In genomic region chr6:101534821-101535220, GRCh38 we compare ENCODE assay signal across 27 cellular contexts.
DNase-seq lines count a peak whose midpoint lies in the region; ATAC-seq and TF ChIP-seq lines count a peak whose summit lies in the region.
"Had no signal": no experiment of that assay in that cellular context is flagged by ENCODE, and none has a peak within 500 bp of the region (broad histone marks: within the 10 kb centered on the region; RNA-seq: fewer than 3 reads in every experiment).

No MANE protein-coding gene starts in this region.

- DNase-seq in BE2C = no peak
- no peak for DNase-seq in PC-9
- DNase-seq in chondrocyte (ENCODE audit: low spot score) = no peak
- peak; percentile 11 for DNase-seq in mesenchymal stem cell
- no peak for DNase-seq in CD8-positive, alpha-beta T cell
- no peak for DNase-seq in HEK293T (ENCODE audit: extremely low spot score)
- DNase-seq: activated CD4-positive, alpha-beta T cell treated with anti-CD3 and anti-CD28 coated beads, Interleukin-2, amount 10 ng/mL, durations not matched to agents 24 days and 14 days; activated effector memory CD4-positive, alpha-beta T cell treated with anti-CD3 and anti-CD28 coated beads, Interleukin-2, amount 50 U/mL, for 16 hours; activated T-cell treated with anti-CD3 and anti-CD28 coated beads, Interleukin-2, amount 50 U/mL, for 24 hours; AML-193; CD4-positive, alpha-beta memory T cell; central memory CD4-positive, alpha-beta T cell; esophagus squamous epithelium; NCI-H146; NCI-H226; posterior cingulate gyrus; stimulated activated CD4-positive, alpha-beta T cell treated with anti-CD3 and anti-CD28 coated beads, Interleukin-1b, Interleukin-23, amount 100 ng/mL, for 48 hours; stimulated activated naive CD4-positive, alpha-beta T cell treated with Interleukin-2 at 50 U/mL for 16 hours; T-cell had no signal

- H3K27me3 ChIP-seq in BE2C (no peaks in the 10 kb centered on the region), PC-9 (ENCODE audit: insufficient read depth, low read depth) (no peaks in the 10 kb centered on the region), mesenchymal stem cell (ENCODE audit: control insufficient read depth in 1 of 2, insufficient read depth in 1 of 2, low read length in 2 of 2) (no peaks in the 10 kb centered on the region)
- no peaks in the 10 kb centered on the region for H3K27me3 ChIP-seq in CD8-positive, alpha-beta T cell (ENCODE audit: insufficient read depth, low read length)
- H3K27me3 ChIP-seq: esophagus squamous epithelium, right atrium auricular region had no signal

- H3K14ac ChIP-seq in mesenchymal stem cell (ENCODE audit: low read length in 2 of 2) = no peak overlapping the region

- H3K4me1 Mint-ChIP-seq in chondrocyte (ENCODE audit: low read depth) = peaks cover 40% of the 10 kb centered on the region
- no peaks in the 10 kb centered on the region for H3K4me1 Mint-ChIP-seq in CD8-positive, alpha-beta T cell (ENCODE audit: low read depth)
- H3K4me1 Mint-ChIP-seq: activated CD4-positive, alpha-beta T cell treated with anti-CD3 and anti-CD28 coated beads, Interleukin-2, amount 10 ng/mL, durations not matched to agents 24 days and 14 days; CD4-positive, alpha-beta memory T cell; neural crest cell; T-cell had no signal

- H2AK5ac ChIP-seq in mesenchymal stem cell (ENCODE audit: low read length, severe bottlenecking) = no peak overlapping the region

- no peak overlapping the region for H3K9ac ChIP-seq in mesenchymal stem cell (ENCODE audit: low read length)

- H3K18ac ChIP-seq in mesenchymal stem cell (ENCODE audit: low read depth in 1 of 2, low read length in 2 of 2) = no peak overlapping the region

- no peaks in the 10 kb centered on the region for H3K79me2 ChIP-seq in PC-9 (ENCODE audit: low read depth)

- no peak overlapping the region for H4K8ac ChIP-seq in mesenchymal stem cell (ENCODE audit: low read length)

- no peaks in the 10 kb centered on the region for H4K20me1 ChIP-seq in PC-9 (ENCODE audit: insufficient read depth)

- H3K4me3 ChIP-seq in BE2C (ENCODE audit: low read depth, low read length) (0 out of 2 replicates have a peak overlapping the region, but pooled peaks have one; percentile 6), PC-9 (no peak overlapping the region), mesenchymal stem cell (ENCODE audit: insufficient read depth in 1 of 2, low read depth in 1 of 2, low read length in 2 of 2) (no peak overlapping the region)
- H3K4me3 ChIP-seq in CD8-positive, alpha-beta T cell (ENCODE audit: low read depth, low read length) = no peak overlapping the region
- H3K4me3 ChIP-seq: HAP-1, right atrium auricular region had no signal

- H3K4ac ChIP-seq in mesenchymal stem cell (ENCODE audit: low read depth in 1 of 2, low read length in 2 of 2) = no peak overlapping the region

- H3K4me2 ChIP-seq in PC-9 (0 out of 2 replicates have a peak overlapping the region, but pooled peaks have one; percentile 10), mesenchymal stem cell (ENCODE audit: low read length, poor library complexity, severe bottlenecking) (no peak overlapping the region)

- peak overlapping the region; percentile 94 for H3K27ac Mint-ChIP-seq in chondrocyte (ENCODE audit: unreplicated experiment)
- H3K27ac Mint-ChIP-seq in CD8-positive, alpha-beta T cell = no peak overlapping the region
- H3K27ac Mint-ChIP-seq: activated CD4-positive, alpha-beta T cell treated with anti-CD3 and anti-CD28 coated beads, Interleukin-2, amount 10 ng/mL, durations not matched to agents 24 days and 14 days; activated naive CD8-positive, alpha-beta T cell; activated T-cell treated with anti-CD3 and anti-CD28 coated beads, Interleukin-2, amount 50 U/mL, for 24 hours; CD4-positive, alpha-beta memory T cell; T-cell; WTC11 had no signal

- TF ChIP-seq CTCF in BE2C (IDR thresholded peaks at IDR 0.05; ENCODE audit: low read depth, low read length) (no peak), PC-9 (conservative IDR thresholded peaks at IDR 0.05) (no peak), chondrocyte (IDR thresholded peaks at IDR 0.05) (no peak)
- TF ChIP-seq CTCF in CD8-positive, alpha-beta T cell (IDR thresholded peaks at IDR 0.05) = no peak

- BruUV-seq in PC-9 (replicated peaks; lab: Mats Ljungman, UMichigan) = no TSS peak

- H4K91ac ChIP-seq in mesenchymal stem cell (ENCODE audit: low read length) = no peak overlapping the region

- no peaks in the 10 kb centered on the region for H3K79me1 ChIP-seq in mesenchymal stem cell (replicated peaks; ENCODE audit: low read length, poor library complexity, severe bottlenecking)

- no peaks in the 10 kb centered on the region; the same call in 1 of the 2 replicates for H3F3A ChIP-seq in PC-9 (ENCODE audit: insufficient read depth, low read depth)

- intact Hi-C loops in PC-9 (cut with micrococcal nuclease; ENCODE audit: unreplicated experiment) = no loop called here
- intact Hi-C loops in CD8-positive, alpha-beta T cell (cut with DNase I, micrococcal nuclease) = no loop called here

- no peaks in the 10 kb centered on the region for H3K27me3 Mint-ChIP-seq in chondrocyte (ENCODE audit: low read depth)
- H3K27me3 Mint-ChIP-seq in CD8-positive, alpha-beta T cell (ENCODE audit: low read depth) = no peaks in the 10 kb centered on the region
- H3K27me3 Mint-ChIP-seq: activated CD4-positive, alpha-beta T cell treated with anti-CD3 and anti-CD28 coated beads, Interleukin-2, amount 10 ng/mL, durations not matched to agents 24 days and 14 days; activated naive CD8-positive, alpha-beta T cell; activated T-cell treated with anti-CD3 and anti-CD28 coated beads, Interleukin-2, amount 50 U/mL, for 24 hours; CD4-positive, alpha-beta memory T cell; T-cell had no signal

- H3K36me3 ChIP-seq in BE2C (no peaks in the 10 kb centered on the region), PC-9 (ENCODE audit: low read depth) (no peaks in the 10 kb centered on the region), mesenchymal stem cell (ENCODE audit: control insufficient read depth in 1 of 2, insufficient read depth in 2 of 2, low read depth in 1 of 2, low read length in 2 of 2) (no peaks in the 10 kb centered on the region)
- H3K36me3 ChIP-seq in CD8-positive, alpha-beta T cell (ENCODE audit: insufficient read depth, low read length) = no peaks in the 10 kb centered on the region
- H3K36me3 ChIP-seq: esophagus squamous epithelium, HAP-1, right atrium auricular region had no signal

- H3K9me3 Mint-ChIP-seq in chondrocyte (ENCODE audit: low read depth) = peaks cover 2% of the 10 kb centered on the region
- peaks cover 5% of the 10 kb centered on the region for H3K9me3 Mint-ChIP-seq in CD8-positive, alpha-beta T cell
- H3K9me3 Mint-ChIP-seq: activated CD4-positive, alpha-beta T cell treated with anti-CD3 and anti-CD28 coated beads, Interleukin-2, amount 10 ng/mL, durations not matched to agents 24 days and 14 days; neural crest cell; T-cell; WTC11 had no signal

- no peak overlapping the region for H3K23ac ChIP-seq in mesenchymal stem cell (ENCODE audit: low read length in 2 of 2)

- H3K4me1 ChIP-seq in BE2C (peaks cover 38% of the 10 kb centered on the region), PC-9 (replicated peaks; ENCODE audit: insufficient read depth) (no peaks in the 10 kb centered on the region), mesenchymal stem cell (ENCODE audit: control insufficient read depth, insufficient read depth, low read depth, low read length) (no peaks in the 10 kb centered on the region)
- H3K4me1 ChIP-seq in CD8-positive, alpha-beta T cell (ENCODE audit: insufficient read depth, low read length) = no peaks in the 10 kb centered on the region
- H3K4me1 ChIP-seq: esophagus squamous epithelium, right atrium auricular region had no signal

- H3K27ac ChIP-seq in PC-9 (no peak overlapping the region), mesenchymal stem cell (ENCODE audit: low read length, poor library complexity, severe bottlenecking) (no peak overlapping the region)
- H3K27ac ChIP-seq in CD8-positive, alpha-beta T cell (ENCODE audit: low read depth, low read length) = no peak overlapping the region
- H3K27ac ChIP-seq: esophagus squamous epithelium, right atrium auricular region had no signal

- H2BK15ac ChIP-seq in mesenchymal stem cell (ENCODE audit: low read depth, poor library complexity, severe bottlenecking) = no peak overlapping the region

- no peak overlapping the region for H2AFZ ChIP-seq in PC-9
- no peak overlapping the region for H2AFZ ChIP-seq in mesenchymal stem cell (ENCODE audit: low read depth, low read length)

- POLR2A ChIA-PET in PC-9 (lab: Charles Lee; ENCODE audit: unreplicated experiment) (no interaction called here), HEK293T (lab: Yijun Ruan, JAX) (no interaction called here)
- POLR2A ChIA-PET in CD8-positive, alpha-beta T cell (lab: Charles Lee) = no interaction called here

- H3K9me3 ChIP-seq in BE2C (no peaks in the 10 kb centered on the region), PC-9 (ENCODE audit: insufficient read depth, low read depth) (no peaks in the 10 kb centered on the region), mesenchymal stem cell (ENCODE audit: control insufficient read depth, low read length) (no peaks in the 10 kb centered on the region)
- no peaks in the 10 kb centered on the region for H3K9me3 ChIP-seq in CD8-positive, alpha-beta T cell (ENCODE audit: low read length)
- H3K9me3 ChIP-seq: esophagus squamous epithelium, HAP-1, right atrium auricular region had no signal

- H3K9me2 ChIP-seq in PC-9 (ENCODE audit: insufficient read depth) = no peaks in the 10 kb centered on the region

- H2BK12ac ChIP-seq in mesenchymal stem cell (ENCODE audit: low read length in 2 of 2) = no peak overlapping the region

- CTCF ChIA-PET in PC-9 (lab: Charles Lee) (no interaction called here), HEK293T (lab: Yijun Ruan, JAX) (interaction anchor here (0.6 kb wide), 1 partner anchor 686 kb away, joined by 3 read pairs; no protein-coding TSS in a partner anchor)
- CTCF ChIA-PET in CD8-positive, alpha-beta T cell (lab: Charles Lee) = interaction anchor here (0.6 kb wide), 1 partner anchor 18 kb away, joined by 3 read pairs; no protein-coding TSS in a partner anchor

- no peak overlapping the region for H3K4me3 Mint-ChIP-seq in chondrocyte (ENCODE audit: unreplicated experiment)
- H3K4me3 Mint-ChIP-seq in CD8-positive, alpha-beta T cell = no peak overlapping the region
- H3K4me3 Mint-ChIP-seq: activated CD4-positive, alpha-beta T cell treated with anti-CD3 and anti-CD28 coated beads, Interleukin-2, amount 10 ng/mL, durations not matched to agents 24 days and 14 days; activated naive CD8-positive, alpha-beta T cell; activated T-cell treated with anti-CD3 and anti-CD28 coated beads, Interleukin-2, amount 50 U/mL, for 24 hours; CD4-positive, alpha-beta memory T cell; neural crest cell; T-cell; WTC11 had no signal

- H2BK120ac ChIP-seq in mesenchymal stem cell (ENCODE audit: low read depth, low read length) = no peak overlapping the region

- WGBS in mesenchymal stem cell = 100% methylated on average over 1 of the region's 3 CpGs

- H3K36me3 Mint-ChIP-seq in chondrocyte (ENCODE audit: low read depth) = no peaks in the 10 kb centered on the region
- no peaks in the 10 kb centered on the region for H3K36me3 Mint-ChIP-seq in CD8-positive, alpha-beta T cell
- H3K36me3 Mint-ChIP-seq: activated naive CD8-positive, alpha-beta T cell; CD4-positive, alpha-beta memory T cell; T-cell; WTC11 had no signal

- no peak overlapping the region for H2BK5ac ChIP-seq in mesenchymal stem cell (ENCODE audit: low read depth, low read length, poor library complexity, severe bottlenecking)

- no peak for ATAC-seq in HG03442 (IDR thresholded peaks at IDR 0.05; ENCODE audit: unreplicated experiment)
- ATAC-seq in CD8-positive, alpha-beta T cell = no peak
- no peak for ATAC-seq in HG03432 (IDR thresholded peaks at IDR 0.05; ENCODE audit: unreplicated experiment)
- ATAC-seq: left lobe of liver, T-cell, WTC11 had no signal
